8 cellular contexts compared by ENCODE assay signal in the genomic region with DNA sequence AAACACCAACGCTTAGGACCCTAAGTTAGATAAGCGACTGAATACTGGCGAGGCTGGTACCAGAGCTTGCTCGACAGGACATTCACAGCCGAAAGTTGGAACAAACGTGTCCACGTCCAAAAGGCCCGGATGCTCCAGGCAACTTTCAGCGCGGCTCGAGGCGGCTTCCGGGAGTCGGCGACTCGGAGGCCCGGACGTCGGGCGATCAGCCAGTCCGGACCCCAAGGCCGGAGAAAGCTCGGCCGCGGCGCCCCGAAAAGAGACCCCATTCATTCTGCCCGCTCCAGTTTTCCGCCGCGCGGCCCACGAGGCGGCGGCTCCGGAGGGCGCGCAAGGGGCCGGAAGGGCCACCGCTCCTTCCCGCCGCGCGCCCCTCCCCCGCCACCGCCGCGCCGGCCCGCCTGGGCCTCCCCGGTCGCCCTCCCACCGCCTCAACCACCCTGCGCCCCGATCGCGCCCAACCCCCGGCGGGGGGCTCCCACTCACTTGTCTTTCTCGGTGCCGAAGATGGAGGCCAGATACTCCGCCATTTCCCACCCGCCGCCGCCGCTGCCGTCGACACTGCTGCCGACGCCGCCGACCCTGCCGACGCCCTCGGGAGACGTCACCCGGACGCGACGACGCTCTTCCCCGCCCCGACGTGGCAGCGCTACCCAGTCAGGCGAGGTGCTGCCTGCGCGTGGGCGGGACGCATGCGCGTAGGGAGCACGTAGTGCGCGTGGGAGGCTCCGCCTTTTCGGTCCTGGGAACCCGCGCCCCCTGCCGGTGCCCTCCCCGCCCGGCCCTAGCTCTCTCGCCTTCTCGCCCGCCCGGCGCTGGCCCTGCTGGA. TPM values are rescaled to one million over a fixed set of nuclear protein-coding genes. Genes with fewer than 3 reads are reported as not detected.
A peak's percentile ranks its signal among the peaks of the same experiment; 100 is the strongest.
DNase-seq lines count a peak whose midpoint lies in the region; ATAC-seq and TF ChIP-seq lines count a peak whose summit lies in the region.
"Not testable (repeated sequence)": the region's sequence is repeated elsewhere in the genome, so short reads cannot be mapped to it uniquely, and the experiment has no call there.

A gene with protein sequence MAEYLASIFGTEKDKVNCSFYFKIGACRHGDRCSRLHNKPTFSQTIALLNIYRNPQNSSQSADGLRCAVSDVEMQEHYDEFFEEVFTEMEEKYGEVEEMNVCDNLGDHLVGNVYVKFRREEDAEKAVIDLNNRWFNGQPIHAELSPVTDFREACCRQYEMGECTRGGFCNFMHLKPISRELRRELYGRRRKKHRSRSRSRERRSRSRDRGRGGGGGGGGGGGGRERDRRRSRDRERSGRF (minus strand): TSS at position 606 of the 829 bp plus-strand sequence. CDS start 76 bp downstream, at position 530.

- POLR2A ChIA-PET in activated naive CD8-positive, alpha-beta T cell treated with anti-CD3 and anti-CD28 coated beads, Interleukin-2, amount 10 ng/mL, durations not matched to agents 7 days and 5 days (lab: Charles Lee) = not testable (repeated sequence)

- not testable (repeated sequence) for H3K36me3 Mint-ChIP-seq in CD14-positive monocyte; activated naive CD8-positive, alpha-beta T cell treated with anti-CD3 and anti-CD28 coated beads, Interleukin-2, amount 10 ng/mL, durations not matched to agents 7 days and 5 days

- not testable (repeated sequence) for H3K27me3 ChIP-seq in SJCRH30

- H3K4me3 Mint-ChIP-seq in CD14-positive monocyte = peak within 1 kb of the TSS in 1 of 2 donors; percentile 60
- not testable (repeated sequence) for H3K4me3 Mint-ChIP-seq in activated naive CD8-positive, alpha-beta T cell treated with anti-CD3 and anti-CD28 coated beads, Interleukin-2, amount 10 ng/mL, durations not matched to agents 7 days and 5 days

- ATAC-seq in GM21360 (IDR thresholded peaks at IDR 0.05; ENCODE audit: unreplicated experiment) = peak; percentile 55
- ATAC-seq in HG03108 (IDR thresholded peaks at IDR 0.05; ENCODE audit: unreplicated experiment) = peak; percentile 61
- ATAC-seq in activated naive CD8-positive, alpha-beta T cell treated with anti-CD3 and anti-CD28 coated beads, Interleukin-2, amount 10 ng/mL, durations not matched to agents 7 days and 5 days (ENCODE audit: low read depth) = peak; percentile 94
- peak; percentile 100 for ATAC-seq in mucosa of descending colon

- H3K27ac Mint-ChIP-seq in CD14-positive monocyte = peak within 1 kb of the TSS in 2 of 7 donors; percentile 68 to 87
- not testable (repeated sequence) for H3K27ac Mint-ChIP-seq in activated naive CD8-positive, alpha-beta T cell treated with anti-CD3 and anti-CD28 coated beads, Interleukin-2, amount 10 ng/mL, durations not matched to agents 7 days and 5 days

- TF ChIP-seq CTCF in CD14-positive monocyte (IDR thresholded peaks at IDR 0.05); fibroblast of villous mesenchyme (IDR thresholded peaks at IDR 0.05; ENCODE audit: insufficient read depth, low read depth, low read length); mucosa of descending colon (IDR thresholded peaks at IDR 0.05): not testable (repeated sequence)

- intact Hi-C loops in CD14-positive monocyte (cut with micrococcal nuclease); mucosa of descending colon (cut with DNase I, micrococcal nuclease): not testable (repeated sequence)

- DNase-seq in CD14-positive monocyte (ENCODE audit: low spot score) (peak; percentile 50), SJCRH30 (peak; percentile 13 to 69), mucosa of descending colon (peak in 2 of 3 donors; percentile 72 to 87)
- not testable (repeated sequence) for DNase-seq in activated naive CD8-positive, alpha-beta T cell treated with anti-CD3 and anti-CD28 coated beads, Interleukin-2, amount 10 ng/mL, durations not matched to agents 7 days and 5 days; fibroblast of villous mesenchyme (ENCODE audit: low read depth)
- DNase-seq in stimulated activated CD4-positive, alpha-beta T cell treated with anti-CD3 and anti-CD28 coated beads, Interleukin-4, amount 100 ng/mL, for 1 hour = peak; percentile 78

- not testable (repeated sequence) for H3K4me1 ChIP-seq in SJCRH30; mucosa of descending colon (ENCODE audit: low read depth)

- not testable (repeated sequence) for H3K27ac ChIP-seq in SJCRH30

- H3K27me3 Mint-ChIP-seq in CD14-positive monocyte (ENCODE audit: low read depth in 3 of 3); activated naive CD8-positive, alpha-beta T cell treated with anti-CD3 and anti-CD28 coated beads, Interleukin-2, amount 10 ng/mL, durations not matched to agents 7 days and 5 days: not testable (repeated sequence)

- H3K4me3 ChIP-seq in SJCRH30 (peak within 1 kb of the TSS; percentile 72), mucosa of descending colon (peak within 1 kb of the TSS; percentile 72)
- H3K4me3 ChIP-seq in fibroblast of villous mesenchyme (ENCODE audit: low read depth, low read length) = not testable (repeated sequence)

- not testable (repeated sequence) for H3K9me3 Mint-ChIP-seq in CD14-positive monocyte; activated naive CD8-positive, alpha-beta T cell treated with anti-CD3 and anti-CD28 coated beads, Interleukin-2, amount 10 ng/mL, durations not matched to agents 7 days and 5 days

- H3K36me3 ChIP-seq in SJCRH30; mucosa of descending colon (ENCODE audit: low read depth): not testable (repeated sequence)

- not testable (repeated sequence) for H3K4me1 Mint-ChIP-seq in CD14-positive monocyte; activated naive CD8-positive, alpha-beta T cell treated with anti-CD3 and anti-CD28 coated beads, Interleukin-2, amount 10 ng/mL, durations not matched to agents 7 days and 5 days

- H3K9me3 ChIP-seq in SJCRH30 (replicated peaks); mucosa of descending colon: not testable (repeated sequence)

RNA-seq across cellular contexts. Expression of the gene that starts here (rescaled TPM):
- polyA plus RNA-seq in CD14-positive monocyte = 10 to 100 TPM; 38.4 to 39.3 TPM
- 79.5 and 84.7 TPM in 2 replicates for total RNA-seq in SJCRH30 (2014; rRNA removed; shearing (Covaris generic))
- 10 to 100 TPM; 19.2 to 22.4 TPM for total RNA-seq in activated naive CD8-positive, alpha-beta T cell treated with anti-CD3 and anti-CD28 coated beads, Interleukin-2, amount 10 ng/mL, durations not matched to agents 7 days and 5 days
- total RNA-seq in fibroblast of villous mesenchyme (22.5 and 32.4 TPM in 2 replicates), mucosa of descending colon (10 to 100 TPM; 10.8 to 38.5 (median 36.4) TPM)
